Comparison of ENCODE assay signal across 1 cellular context in the genomic region with DNA sequence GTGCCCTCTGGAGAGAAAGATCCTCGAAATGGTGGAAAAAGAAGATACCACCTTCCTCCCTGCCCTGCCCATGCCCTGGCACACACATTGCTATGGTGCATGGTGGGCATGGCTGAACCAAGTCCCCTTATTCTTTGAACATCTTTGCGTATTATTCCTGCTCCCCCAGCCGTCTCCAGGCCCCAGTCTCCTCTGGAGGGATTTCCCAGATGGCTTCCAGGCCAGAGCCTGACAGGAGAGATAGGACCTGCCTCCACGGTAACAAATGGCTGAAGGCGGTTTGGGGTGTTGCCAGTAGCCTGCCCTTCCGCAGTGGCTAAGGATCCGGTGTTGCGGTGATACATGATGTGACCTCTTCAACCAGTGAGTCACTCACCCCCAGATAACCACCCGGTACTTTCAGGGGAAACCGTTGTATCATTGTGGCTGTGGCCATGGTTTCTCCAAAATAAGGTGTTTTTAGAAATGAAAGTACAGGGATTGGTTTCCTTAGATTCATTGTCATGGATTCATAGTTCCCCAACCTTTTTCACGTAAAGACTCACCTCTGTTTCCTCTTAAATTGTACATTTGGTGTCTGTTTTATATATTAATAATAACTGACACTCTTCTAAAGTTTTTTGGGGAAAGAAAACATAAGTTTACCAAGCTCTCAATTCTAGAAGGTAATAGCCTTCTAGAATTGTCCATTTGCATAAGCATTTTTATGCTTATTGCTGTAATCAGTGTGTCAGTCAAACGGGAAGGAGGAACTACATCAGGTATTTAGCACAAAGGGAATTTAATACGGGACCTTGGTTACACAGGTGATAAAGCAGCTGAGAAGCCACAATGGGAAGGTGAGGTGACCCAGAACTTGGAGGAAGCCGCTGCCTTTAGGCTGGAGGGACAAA.
TF ChIP-seq lines count a peak whose summit lies in the region.

No MANE protein-coding gene starts in this region.

TF ChIP-seq in SK-N-SH, 30 proteins besides CTCF, POLR2A, EP300 and RAD21 (continued from another document):
- TF ChIP-seq, protein P1, sequence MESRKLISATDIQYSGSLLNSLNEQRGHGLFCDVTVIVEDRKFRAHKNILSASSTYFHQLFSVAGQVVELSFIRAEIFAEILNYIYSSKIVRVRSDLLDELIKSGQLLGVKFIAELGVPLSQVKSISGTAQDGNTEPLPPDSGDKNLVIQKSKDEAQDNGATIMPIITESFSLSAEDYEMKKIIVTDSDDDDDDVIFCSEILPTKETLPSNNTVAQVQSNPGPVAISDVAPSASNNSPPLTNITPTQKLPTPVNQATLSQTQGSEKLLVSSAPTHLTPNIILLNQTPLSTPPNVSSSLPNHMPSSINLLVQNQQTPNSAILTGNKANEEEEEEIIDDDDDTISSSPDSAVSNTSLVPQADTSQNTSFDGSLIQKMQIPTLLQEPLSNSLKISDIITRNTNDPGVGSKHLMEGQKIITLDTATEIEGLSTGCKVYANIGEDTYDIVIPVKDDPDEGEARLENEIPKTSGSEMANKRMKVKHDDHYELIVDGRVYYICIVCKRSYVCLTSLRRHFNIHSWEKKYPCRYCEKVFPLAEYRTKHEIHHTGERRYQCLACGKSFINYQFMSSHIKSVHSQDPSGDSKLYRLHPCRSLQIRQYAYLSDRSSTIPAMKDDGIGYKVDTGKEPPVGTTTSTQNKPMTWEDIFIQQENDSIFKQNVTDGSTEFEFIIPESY (IDR thresholded peaks at IDR 0.05; ENCODE audit: borderline replicate concordance, low read depth), result peak; percentile 71
- peak; percentile 96 for TF ChIP-seq JUND (IDR thresholded peaks at IDR 0.05)
- TF ChIP-seq ELF1 (IDR thresholded peaks at IDR 0.05), result peak; percentile 65
- peak; percentile 72 for TF ChIP-seq REST (IDR thresholded peaks at IDR 0.05; ENCODE audit: low read depth, low read length)
- peak; percentile 98 for TF ChIP-seq NFIC (IDR thresholded peaks at IDR 0.05; ENCODE audit: borderline replicate concordance)
- peak; percentile 92 for TF ChIP-seq POLR2AphosphoS5 (IDR thresholded peaks at IDR 0.05; ENCODE audit: low read depth, low read length)
TF ChIP-seq in SK-N-SH: peak in this region for 19.
